17 cellular contexts compared by ENCODE assay signal in the genomic region with DNA sequence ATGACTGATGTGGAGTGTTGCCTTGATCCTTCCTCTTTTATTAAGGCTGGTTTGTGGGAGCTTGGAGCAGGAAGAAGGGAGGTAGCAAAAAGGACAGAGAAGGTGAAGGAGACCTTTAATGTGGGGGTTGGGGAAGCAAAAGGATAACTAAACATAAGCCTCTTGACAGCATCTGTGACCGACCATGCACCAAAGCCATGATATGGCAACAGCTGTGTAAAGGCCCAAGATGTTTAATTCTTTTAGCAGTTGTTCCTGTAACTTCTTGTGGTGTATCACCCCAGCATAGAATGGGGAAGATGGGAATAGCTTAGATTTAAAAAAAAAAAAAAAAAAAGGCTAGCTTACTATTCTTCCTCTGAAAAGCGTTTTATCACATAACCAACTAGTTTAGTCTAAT.
"Had no signal": no experiment of that assay in that cellular context is flagged by ENCODE, and none has a peak within 500 bp of the region (broad histone marks: within the 10 kb centered on the region; RNA-seq: fewer than 3 reads in every experiment).

No MANE protein-coding gene starts in this region.

- H3K4me3 Mint-ChIP-seq: activated B cell treated with CpG ODN at 0.5 μM for 24 hours; activated CD4-positive, alpha-beta T cell treated with anti-CD3 and anti-CD28 coated beads, Interleukin-2, amount 10 ng/mL, durations not matched to agents 24 days and 14 days; activated naive CD4-positive, alpha-beta T cell treated with anti-CD3 and anti-CD28 coated beads for 36 hours; activated T-helper 17 cell treated with anti-CD3 and anti-CD28 coated beads, Interleukin-2, amount 50 U/mL, for 72 hours; natural killer cell; stimulated activated naive CD8-positive, alpha-beta T cell treated with anti-CD3 and anti-CD28 coated beads, Interleukin-15, amount 100 ng/mL, for 72 hours had no signal

- H3K9me3 Mint-ChIP-seq: activated B cell treated with CpG ODN at 0.5 μM for 24 hours; activated CD4-positive, alpha-beta T cell treated with anti-CD3 and anti-CD28 coated beads, Interleukin-2, amount 10 ng/mL, durations not matched to agents 24 days and 14 days; activated naive CD4-positive, alpha-beta T cell treated with anti-CD3 and anti-CD28 coated beads for 36 hours; activated T-helper 17 cell treated with anti-CD3 and anti-CD28 coated beads, Interleukin-2, amount 50 U/mL, for 72 hours; natural killer cell; stimulated activated naive CD8-positive, alpha-beta T cell treated with anti-CD3 and anti-CD28 coated beads, Interleukin-15, amount 100 ng/mL, for 72 hours had no signal

- H3K4me3 ChIP-seq: colonic mucosa, lung, mucosa of descending colon, tibial artery had no signal

- H3K36me3 ChIP-seq: colonic mucosa had no signal

- DNase-seq: activated B cell treated with CpG ODN at 0.5 μM for 24 hours; activated CD4-positive, alpha-beta T cell treated with anti-CD3 and anti-CD28 coated beads, Interleukin-2, amount 10 ng/mL, durations not matched to agents 24 days and 14 days; activated CD8-positive, alpha-beta memory T cell treated with anti-CD3 and anti-CD28 coated beads for 24 hours; activated naive CD4-positive, alpha-beta T cell treated with anti-CD3 and anti-CD28 coated beads for 36 hours; caudate nucleus; colonic mucosa; effector CD8-positive, alpha-beta T cell; mucosa of descending colon; natural killer cell; stimulated activated CD4-positive, alpha-beta T cell treated with anti-CD3 and anti-CD28 coated beads, Interleukin-15, amount 100 ng/mL, for 24 hours; stimulated activated CD4-positive, alpha-beta T cell treated with anti-CD3 and anti-CD28 coated beads, Interleukin-4, amount 100 ng/mL, for 24 hours; stimulated activated naive CD8-positive, alpha-beta T cell treated with anti-CD3 and anti-CD28 coated beads, Interleukin-15, amount 100 ng/mL, for 72 hours; T-helper 17 cell; tibial artery had no signal

- H3K27ac ChIP-seq: colonic mucosa, tibial artery had no signal

- ATAC-seq: activated T-helper 17 cell treated with anti-CD3 and anti-CD28 coated beads, Interleukin-2, amount 50 U/mL, for 72 hours; mucosa of descending colon; natural killer cell; SK-N-SH treated with all-trans-retinoic acid at 6 μM for 48 hours; stimulated activated naive CD8-positive, alpha-beta T cell treated with anti-CD3 and anti-CD28 coated beads, Interleukin-15, amount 100 ng/mL, for 72 hours; T-helper 17 cell had no signal

- H3K27me3 ChIP-seq: colonic mucosa, tibial artery had no signal

- H3K27me3 Mint-ChIP-seq: activated B cell treated with CpG ODN at 0.5 μM for 24 hours; activated CD4-positive, alpha-beta T cell treated with anti-CD3 and anti-CD28 coated beads, Interleukin-2, amount 10 ng/mL, durations not matched to agents 24 days and 14 days; activated T-helper 17 cell treated with anti-CD3 and anti-CD28 coated beads, Interleukin-2, amount 50 U/mL, for 72 hours; stimulated activated naive CD8-positive, alpha-beta T cell treated with anti-CD3 and anti-CD28 coated beads, Interleukin-15, amount 100 ng/mL, for 72 hours; T-helper 17 cell had no signal

- H3K4me1 ChIP-seq: colonic mucosa had no signal

- H3K9me3 ChIP-seq: colonic mucosa, mucosa of descending colon, tibial artery had no signal

- H3K27ac Mint-ChIP-seq: activated CD4-positive, alpha-beta T cell treated with anti-CD3 and anti-CD28 coated beads, Interleukin-2, amount 10 ng/mL, durations not matched to agents 24 days and 14 days; activated naive CD4-positive, alpha-beta T cell treated with anti-CD3 and anti-CD28 coated beads for 36 hours; activated T-helper 17 cell treated with anti-CD3 and anti-CD28 coated beads, Interleukin-2, amount 50 U/mL, for 72 hours; stimulated activated naive CD8-positive, alpha-beta T cell treated with anti-CD3 and anti-CD28 coated beads, Interleukin-15, amount 100 ng/mL, for 72 hours; T-helper 17 cell had no signal
